ENCODE assay signal across 32 cellular contexts in genomic region chr1:119506941-119507340, GRCh38. TPM values are rescaled to one million over a fixed set of nuclear protein-coding genes. Genes with fewer than 3 reads are reported as not detected.
"Had no signal": no experiment of that assay in that cellular context is flagged by ENCODE, and none has a peak within 500 bp of the region (broad histone marks: within the 10 kb centered on the region; RNA-seq: fewer than 3 reads in every experiment).

Gene HSD3B1, plus strand, starts transcription at chr1:119507210. Its CDS starts 267 bp downstream, at chr1:119507477.

- H3K36me3 ChIP-seq: adrenal gland, cardiac muscle cell, colonic mucosa, esophagus squamous epithelium, heart right ventricle, left lung, lower lobe of right lung, right atrium auricular region, suprapubic skin, tibial artery had no signal

- H3K27ac ChIP-seq: adrenal gland, body of pancreas, cardiac muscle cell, colonic mucosa, esophagus squamous epithelium, heart right ventricle, left lung, lower lobe of right lung, right atrium auricular region, suprapubic skin, tibial artery had no signal

- H3K27ac Mint-ChIP-seq: activated naive CD4-positive, alpha-beta T cell treated with anti-CD3 and anti-CD28 coated beads for 36 hours; activated naive CD8-positive, alpha-beta T cell treated with anti-CD3 and anti-CD28 coated beads for 36 hours; natural killer cell treated with Interleukin-12 subunit alpha and Interleukin-12 subunit beta and Interleukin-15 and Interleukin-18, amount 100 ng/mL, for 72 hours had no signal

- H3K4me3 ChIP-seq: adrenal gland, body of pancreas, cardiac muscle cell, colonic mucosa, esophagus squamous epithelium, heart right ventricle, left lung, lower lobe of right lung, right atrium auricular region, suprapubic skin, tibial artery had no signal

- H3K9me3 ChIP-seq: adrenal gland, body of pancreas, colonic mucosa, esophagus squamous epithelium, heart right ventricle, left lung, lower lobe of right lung, right atrium auricular region, suprapubic skin, tibial artery had no signal

- H3K27me3 ChIP-seq: adrenal gland, body of pancreas, cardiac muscle cell, colonic mucosa, esophagus squamous epithelium, heart right ventricle, left lung, right atrium auricular region, suprapubic skin, tibial artery had no signal

- H3K36me3 Mint-ChIP-seq: activated naive CD8-positive, alpha-beta T cell treated with anti-CD3 and anti-CD28 coated beads for 36 hours; natural killer cell treated with Interleukin-12 subunit alpha and Interleukin-12 subunit beta and Interleukin-15 and Interleukin-18, amount 100 ng/mL, for 72 hours had no signal

- H3K4me1 Mint-ChIP-seq: activated naive CD8-positive, alpha-beta T cell treated with anti-CD3 and anti-CD28 coated beads for 36 hours had no signal

- ATAC-seq: body of pancreas; heart right ventricle; left lung; lower lobe of right lung; natural killer cell treated with Interleukin-12 subunit alpha and Interleukin-12 subunit beta and Interleukin-15 and Interleukin-18, amount 100 ng/mL, for 72 hours had no signal

- H3K4me3 Mint-ChIP-seq: activated naive CD4-positive, alpha-beta T cell treated with anti-CD3 and anti-CD28 coated beads for 36 hours; activated naive CD8-positive, alpha-beta T cell treated with anti-CD3 and anti-CD28 coated beads for 36 hours; natural killer cell treated with Interleukin-12 subunit alpha and Interleukin-12 subunit beta and Interleukin-15 and Interleukin-18, amount 100 ng/mL, for 72 hours had no signal

- H3K4me1 ChIP-seq: adrenal gland, body of pancreas, colonic mucosa, esophagus squamous epithelium, heart right ventricle, left lung, lower lobe of right lung, right atrium auricular region, suprapubic skin, tibial artery had no signal

- DNase-seq: activated CD4-positive, alpha-beta T cell treated with anti-CD3 and anti-CD28 coated beads for 4 hours; activated CD4-positive, alpha-beta T cell treated with anti-CD3 and anti-CD28 coated beads, Interleukin-2, amount 50 U/mL, for 4 hours; activated CD8-positive, alpha-beta memory T cell treated with anti-CD3 and anti-CD28 coated beads for 24 hours; activated effector memory CD4-positive, alpha-beta T cell treated with anti-CD3 and anti-CD28 coated beads, Interleukin-2, amount 50 U/mL, for 16 hours; activated naive CD4-positive, alpha-beta T cell treated with anti-CD3 and anti-CD28 coated beads for 36 hours; activated naive CD8-positive, alpha-beta T cell treated with anti-CD3 and anti-CD28 coated beads for 36 hours; adrenal gland; aorta; body of pancreas; cerebellar nuclear complex; colonic mucosa; effector CD8-positive, alpha-beta T cell; esophagus squamous epithelium; foreskin melanocyte; heart right ventricle; kidney glomerular epithelial cell; left lung; lower lobe of right lung; mesendoderm; stimulated activated CD4-positive, alpha-beta T cell treated with anti-CD3 and anti-CD28 coated beads, Interleukin-15, amount 100 ng/mL, for 24 hours; stimulated activated naive CD4-positive, alpha-beta T cell; tibial artery had no signal

RNA-seq across cellular contexts. Expression of gene HSD3B1, which starts in this region (rescaled TPM):
- total RNA-seq: activated naive CD4-positive, alpha-beta T cell treated with anti-CD3 and anti-CD28 coated beads for 36 hours; activated naive CD8-positive, alpha-beta T cell treated with anti-CD3 and anti-CD28 coated beads for 36 hours; aorta; body of pancreas; dermis microvascular lymphatic vessel endothelial cell; esophagus squamous epithelium; glomerular endothelial cell; heart right ventricle; left lung; lower lobe of right lung; mononuclear cell; myocyte; natural killer cell treated with Interleukin-12 subunit alpha and Interleukin-12 subunit beta and Interleukin-15 and Interleukin-18, amount 100 ng/mL, for 72 hours; omental fat pad; pulmonary artery endothelial cell; right atrium auricular region had no signal
